In genomic region chr4:77028241-77028640, GRCh38 we compare ENCODE assay signal across 25 cellular contexts. TPM values are rescaled to one million over a fixed set of nuclear protein-coding genes. Genes with fewer than 3 reads are reported as not detected.
A peak's percentile ranks its signal among the peaks of the same experiment; 100 is the strongest.
DNase-seq lines count a peak whose midpoint lies in the region; ATAC-seq and TF ChIP-seq lines count a peak whose summit lies in the region.
"Had no signal": no experiment of that assay in that cellular context is flagged by ENCODE, and none has a peak within 500 bp of the region (broad histone marks: within the 10 kb centered on the region; RNA-seq: fewer than 3 reads in every experiment).

No MANE protein-coding gene starts in this region.

- no peak overlapping the region for H3K27ac ChIP-seq in vagina
- H3K27ac ChIP-seq: cardiac muscle cell, esophagus squamous epithelium, gastrocnemius medialis, hepatocyte, neutrophil, prostate gland, sigmoid colon, SK-N-MC, VCaP had no signal

- H3K9me3 Mint-ChIP-seq in activated T-cell treated with anti-CD3 and anti-CD28 coated beads, Interleukin-2, amount 50 U/mL, for 4 hours, result no peaks in the 10 kb centered on the region
- no peaks in the 10 kb centered on the region for H3K9me3 Mint-ChIP-seq in activated naive CD4-positive, alpha-beta T cell treated with anti-CD3 and anti-CD28 coated beads, Interleukin-2, amount 50 U/mL, for 72 hours
- H3K9me3 Mint-ChIP-seq in type B pancreatic cell, result no peaks in the 10 kb centered on the region
- H3K9me3 Mint-ChIP-seq: H9, memory B cell had no signal

- no peaks in the 10 kb centered on the region for H3K9me3 ChIP-seq in vagina
- H3K9me3 ChIP-seq: esophagus squamous epithelium, gastrocnemius medialis, neutrophil, prostate gland, sigmoid colon had no signal

- no peaks in the 10 kb centered on the region for H3K27me3 Mint-ChIP-seq in activated T-cell treated with anti-CD3 and anti-CD28 coated beads, Interleukin-2, amount 50 U/mL, for 4 hours (ENCODE audit: low read depth)
- no peaks in the 10 kb centered on the region for H3K27me3 Mint-ChIP-seq in type B pancreatic cell
- H3K27me3 Mint-ChIP-seq: memory B cell had no signal

- H3K4me3 ChIP-seq in vagina, result no peak overlapping the region
- H3K4me3 ChIP-seq: cardiac muscle cell, esophagus squamous epithelium, gastrocnemius medialis, hepatocyte, prostate gland, sigmoid colon, SK-N-MC had no signal

- peak overlapping the region in 1 of 2 donors; percentile 30 for H3K27ac Mint-ChIP-seq in activated naive CD4-positive, alpha-beta T cell treated with anti-CD3 and anti-CD28 coated beads, Interleukin-2, amount 50 U/mL, for 72 hours
- H3K27ac Mint-ChIP-seq in type B pancreatic cell, result no peak overlapping the region
- H3K27ac Mint-ChIP-seq: H9, memory B cell had no signal

- TF ChIP-seq CTCF in vagina (IDR thresholded peaks at IDR 0.05) (no peak), type B pancreatic cell (conservative IDR thresholded peaks at IDR 0.05) (no peak)

- ATAC-seq in activated T-cell treated with anti-CD3 and anti-CD28 coated beads, Interleukin-2, amount 50 U/mL, for 4 hours, result peak; percentile 70 to 76
- ATAC-seq in HG02852 (IDR thresholded peaks at IDR 0.05; ENCODE audit: unreplicated experiment), result peak; percentile 40
- peak; percentile 47 to 85 for ATAC-seq in activated naive CD4-positive, alpha-beta T cell treated with anti-CD3 and anti-CD28 coated beads, Interleukin-2, amount 50 U/mL, for 72 hours
- ATAC-seq in stimulated activated naive CD8-positive, alpha-beta T cell treated with anti-CD3 and anti-CD28 coated beads, Interleukin-15, Interleukin-2, amounts not matched to agents 100 U/mL and 50 U/mL, for 24 hours, result peak; percentile 58
- ATAC-seq: gastrocnemius medialis had no signal

- H3K36me3 Mint-ChIP-seq in activated T-cell treated with anti-CD3 and anti-CD28 coated beads, Interleukin-2, amount 50 U/mL, for 4 hours (ENCODE audit: insufficient read depth), result peaks cover 52% of the 10 kb centered on the region
- H3K36me3 Mint-ChIP-seq in activated naive CD4-positive, alpha-beta T cell treated with anti-CD3 and anti-CD28 coated beads, Interleukin-2, amount 50 U/mL, for 72 hours, result peaks cover 12 to 28% of the 10 kb centered on the region in 2 donors
- peaks cover 64% of the 10 kb centered on the region for H3K36me3 Mint-ChIP-seq in type B pancreatic cell

- H3K4me1 ChIP-seq in vagina, result no peaks in the 10 kb centered on the region
- H3K4me1 ChIP-seq: esophagus squamous epithelium, gastrocnemius medialis, prostate gland, sigmoid colon had no signal

- peaks cover 59% of the 10 kb centered on the region for H3K4me1 Mint-ChIP-seq in activated T-cell treated with anti-CD3 and anti-CD28 coated beads, Interleukin-2, amount 50 U/mL, for 4 hours (ENCODE audit: low read depth)
- peaks cover 7% of the 10 kb centered on the region for H3K4me1 Mint-ChIP-seq in type B pancreatic cell (ENCODE audit: unreplicated experiment)
- H3K4me1 Mint-ChIP-seq: memory B cell had no signal

- TF ChIP-seq POLR2A in vagina (IDR thresholded peaks at IDR 0.05), result no peak

- intact Hi-C loops in vagina (cut with DNase I), result no loop called here

- H3K27me3 ChIP-seq in vagina, result no peaks in the 10 kb centered on the region
- H3K27me3 ChIP-seq: cardiac muscle cell, esophagus squamous epithelium, gastrocnemius medialis, hepatocyte, neutrophil, sigmoid colon had no signal

- peaks cover 0 to 32% of the 10 kb centered on the region in 2 donors for H3K36me3 ChIP-seq in vagina
- H3K36me3 ChIP-seq: neutrophil, prostate gland had no signal

- DNase-seq in activated T-cell treated with anti-CD3 and anti-CD28 coated beads, Interleukin-2, amount 50 U/mL, for 4 hours, result no peak
- no peak for DNase-seq in activated T-cell treated with anti-CD3 and anti-CD28 coated beads, Interleukin-2, amount 50 U/mL, for 1 hour
- no peak for DNase-seq in activated naive CD4-positive, alpha-beta T cell treated with anti-CD3 and anti-CD28 coated beads, Interleukin-2, amount 50 U/mL, for 72 hours (ENCODE audit: low spot score in 2 of 2)
- no peak for DNase-seq in stimulated activated naive CD8-positive, alpha-beta T cell treated with anti-CD3 and anti-CD28 coated beads, Interleukin-15, Interleukin-2, amounts not matched to agents 100 U/mL and 50 U/mL, for 24 hours
- DNase-seq in vagina (ENCODE audit: extremely low spot score in 2 of 2) (no peak), type B pancreatic cell (ENCODE audit: extremely low spot score, unreplicated experiment) (no peak)
- DNase-seq: ACHN, anterior cingulate cortex, cortex of kidney, DND-41, esophagus squamous epithelium, gastrocnemius medialis, H9, NCI-H1048, NCI-H1930, sigmoid colon, substantia nigra had no signal

- H3K4me3 Mint-ChIP-seq in activated T-cell treated with anti-CD3 and anti-CD28 coated beads, Interleukin-2, amount 50 U/mL, for 4 hours, result peak overlapping the region; percentile 12
- no peak overlapping the region for H3K4me3 Mint-ChIP-seq in type B pancreatic cell
- H3K4me3 Mint-ChIP-seq: H9, memory B cell had no signal

RNA-seq across cellular contexts. Expression of gene CCNI, which starts 47.5 kb away (rescaled TPM):
- total RNA-seq in activated T-cell treated with anti-CD3 and anti-CD28 coated beads, Interleukin-2, amount 50 U/mL, for 4 hours, result 100 to 1,000 TPM; 108 to 123 (median 114) TPM
- total RNA-seq in activated naive CD4-positive, alpha-beta T cell treated with anti-CD3 and anti-CD28 coated beads, Interleukin-2, amount 50 U/mL, for 72 hours, result 100 to 1,000 TPM; 212 to 217 TPM
- total RNA-seq in vagina (206 TPM), type B pancreatic cell (ENCODE audit: low replicate concordance) (220 and 270 TPM in 2 replicates)
